1 cellular context compared by ENCODE assay signal in the genomic region with DNA sequence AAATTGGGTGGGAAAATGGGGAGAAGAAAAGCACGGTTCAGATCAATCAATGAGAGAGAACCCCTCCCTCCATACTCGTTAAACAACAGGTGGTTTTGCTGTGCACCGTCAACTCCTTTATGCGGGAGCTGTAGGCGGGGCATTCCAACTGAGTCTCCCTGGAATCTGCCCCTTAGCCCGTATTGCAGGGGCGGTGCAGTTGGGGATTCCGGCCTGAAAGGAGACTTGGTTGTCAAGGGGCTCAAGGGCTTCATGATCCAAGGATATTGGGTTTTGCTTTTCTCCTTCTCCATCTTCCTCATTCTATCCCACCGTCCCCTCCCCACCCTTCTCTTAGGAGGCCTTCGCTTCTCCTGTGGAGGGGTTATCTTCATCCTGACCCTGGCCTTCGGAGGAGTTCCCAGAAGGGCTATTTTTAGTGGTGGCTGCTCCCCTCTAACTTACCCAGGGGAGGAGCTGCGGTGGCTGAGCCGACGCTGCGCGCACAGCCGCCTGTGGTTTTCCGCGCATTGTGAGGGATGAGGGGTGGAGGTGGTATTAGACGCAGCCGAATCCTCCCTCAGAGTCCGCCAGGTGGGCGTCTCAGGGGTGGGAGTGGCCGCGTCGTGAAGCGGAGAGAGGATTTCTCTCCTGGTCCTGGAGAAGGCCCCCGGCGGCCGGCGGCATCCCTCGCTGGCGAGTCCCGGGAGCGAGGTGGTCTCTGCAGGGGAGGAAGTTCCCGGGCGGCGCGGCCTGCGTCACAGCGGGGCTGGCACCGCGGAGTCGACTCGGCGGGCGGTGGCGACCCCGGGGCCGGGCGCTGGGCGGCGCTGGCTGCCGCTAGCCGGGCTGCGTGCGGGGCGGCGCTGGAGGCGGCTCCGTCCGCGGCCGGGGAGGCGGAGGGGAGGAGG.
TF ChIP-seq lines count a peak whose summit lies in the region.

No MANE protein-coding gene starts in this region.

TF ChIP-seq in K562, 482 proteins besides CTCF, POLR2A, EP300 and RAD21 (continued from another document and continues in another):
- TF ChIP-seq, protein P1, sequence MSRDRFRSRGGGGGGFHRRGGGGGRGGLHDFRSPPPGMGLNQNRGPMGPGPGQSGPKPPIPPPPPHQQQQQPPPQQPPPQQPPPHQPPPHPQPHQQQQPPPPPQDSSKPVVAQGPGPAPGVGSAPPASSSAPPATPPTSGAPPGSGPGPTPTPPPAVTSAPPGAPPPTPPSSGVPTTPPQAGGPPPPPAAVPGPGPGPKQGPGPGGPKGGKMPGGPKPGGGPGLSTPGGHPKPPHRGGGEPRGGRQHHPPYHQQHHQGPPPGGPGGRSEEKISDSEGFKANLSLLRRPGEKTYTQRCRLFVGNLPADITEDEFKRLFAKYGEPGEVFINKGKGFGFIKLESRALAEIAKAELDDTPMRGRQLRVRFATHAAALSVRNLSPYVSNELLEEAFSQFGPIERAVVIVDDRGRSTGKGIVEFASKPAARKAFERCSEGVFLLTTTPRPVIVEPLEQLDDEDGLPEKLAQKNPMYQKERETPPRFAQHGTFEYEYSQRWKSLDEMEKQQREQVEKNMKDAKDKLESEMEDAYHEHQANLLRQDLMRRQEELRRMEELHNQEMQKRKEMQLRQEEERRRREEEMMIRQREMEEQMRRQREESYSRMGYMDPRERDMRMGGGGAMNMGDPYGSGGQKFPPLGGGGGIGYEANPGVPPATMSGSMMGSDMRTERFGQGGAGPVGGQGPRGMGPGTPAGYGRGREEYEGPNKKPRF (IDR thresholded peaks at IDR 0.05; ENCODE audit: low read depth, low read length): no peak
- TF ChIP-seq ZNF324 (CRISPR knock-in tag; IDR thresholded peaks at IDR 0.05) (no peak), ZZZ3 (IDR thresholded peaks at IDR 0.05) (no peak), TEAD2 (tag; IDR thresholded peaks at IDR 0.05) (no peak), GTF2A2 (tag; IDR thresholded peaks at IDR 0.05) (no peak), MAFG (tag; conservative IDR thresholded peaks at IDR 0.05) (no peak), ZNF589 (CRISPR knock-in tag; IDR thresholded peaks at IDR 0.05; ENCODE audit: low read depth) (no peak), ASH1L (IDR thresholded peaks at IDR 0.05; ENCODE audit: borderline replicate concordance, low read depth, partially characterized antibody) (no peak), DIDO1 (tag; IDR thresholded peaks at IDR 0.05; ENCODE audit: low read depth) (no peak), TARDBP (IDR thresholded peaks at IDR 0.05) (no peak), SAP30 (IDR thresholded peaks at IDR 0.05; ENCODE audit: borderline replicate concordance, insufficient read depth, low read depth, low read length, poor library complexity, severe bottlenecking) (no peak), U2AF2 (optimal IDR thresholded peaks at IDR 0.05; ENCODE audit: low read depth, low read length) (no peak), GTF2E2 (tag; IDR thresholded peaks at IDR 0.05) (no peak), RNF2 (IDR thresholded peaks at IDR 0.05) (no peak), KAT7 (CRISPR knock-in tag; IDR thresholded peaks at IDR 0.05; ENCODE audit: borderline replicate concordance) (no peak), ESRRA (IDR thresholded peaks at IDR 0.05; ENCODE audit: borderline replicate concordance, low read depth) (no peak; the same call in 1 of the 2 replicates), FUS (optimal IDR thresholded peaks at IDR 0.05; ENCODE audit: low read depth, low read length) (no peak), NFYB (IDR thresholded peaks at IDR 0.05; ENCODE audit: extremely low read depth, insufficient read length) (no peak), TRIM28 (IDR thresholded peaks at IDR 0.05) (no peak), MECOM (CRISPR knock-in tag; IDR thresholded peaks at IDR 0.05) (peak; percentile 21; the same call in 1 of the 2 replicates), NONO (IDR thresholded peaks at IDR 0.05; ENCODE audit: low read depth in 2 of 2, low read length in 1 of 2) (peak in 1 of 2 experiments; percentile 83; a peak in 2 of 4 replicates), NFIX (CRISPR knock-in tag; IDR thresholded peaks at IDR 0.05; ENCODE audit: low read depth) (no peak), CHD4 (IDR thresholded peaks at IDR 0.05; ENCODE audit: insufficient read depth, insufficient replicate concordance, low read depth, low read length, poor library complexity, severe bottlenecking) (no peak), RBM15 (IDR thresholded peaks at IDR 0.05; ENCODE audit: insufficient read depth, low read length) (no peak), TAL1 (IDR thresholded peaks at IDR 0.05) (no peak), ZNF282 (CRISPR knock-in tag; IDR thresholded peaks at IDR 0.05) (no peak), SMAD3 (CRISPR knock-in tag; conservative IDR thresholded peaks at IDR 0.05) (no peak), TEAD1 (CRISPR knock-in tag; IDR thresholded peaks at IDR 0.05) (0 out of 4 replicates have a peak, but pooled peaks of 1 of the 2 experiments have one; percentile 28), ZNF174 (CRISPR knock-in tag; IDR thresholded peaks at IDR 0.05) (no peak), ZNF354B (CRISPR knock-in tag; IDR thresholded peaks at IDR 0.05) (no peak), GATA2 (CRISPR knock-in tag; IDR thresholded peaks at IDR 0.05) (no peak), SIN3A (IDR thresholded peaks at IDR 0.05; ENCODE audit: borderline replicate concordance in 2 of 2, control insufficient read depth in 1 of 2, low read depth in 2 of 2, low read length in 2 of 2) (no peak), NBN (IDR thresholded peaks at IDR 0.05; ENCODE audit: low read depth) (no peak), KLF1 (tag; IDR thresholded peaks at IDR 0.05) (no peak), HDAC2 (IDR thresholded peaks at IDR 0.05) (peak; percentile 45; the same call in 1 of the 2 replicates), ZNF583 (CRISPR knock-in tag; IDR thresholded peaks at IDR 0.05) (no peak), HDAC8 (tag; IDR thresholded peaks at IDR 0.05) (no peak), L3MBTL2 (IDR thresholded peaks at IDR 0.05) (peak; percentile 5; the same call in 1 of the 2 replicates), CBFB (CRISPR knock-in tag; IDR thresholded peaks at IDR 0.05) (0 out of 2 replicates have a peak, but pooled peaks have one; percentile 47), LEF1 (IDR thresholded peaks at IDR 0.05) (no peak), NFXL1 (CRISPR knock-in tag; IDR thresholded peaks at IDR 0.05) (no peak), ZNF133 (CRISPR knock-in tag; IDR thresholded peaks at IDR 0.05) (no peak), ILF3 (IDR thresholded peaks at IDR 0.05; ENCODE audit: borderline replicate concordance) (no peak), ZNF830 (CRISPR knock-in tag; IDR thresholded peaks at IDR 0.05) (no peak), ZNF165 (CRISPR knock-in tag; IDR thresholded peaks at IDR 0.05; ENCODE audit: borderline replicate concordance) (no peak)
- TF ChIP-seq, protein P2, sequence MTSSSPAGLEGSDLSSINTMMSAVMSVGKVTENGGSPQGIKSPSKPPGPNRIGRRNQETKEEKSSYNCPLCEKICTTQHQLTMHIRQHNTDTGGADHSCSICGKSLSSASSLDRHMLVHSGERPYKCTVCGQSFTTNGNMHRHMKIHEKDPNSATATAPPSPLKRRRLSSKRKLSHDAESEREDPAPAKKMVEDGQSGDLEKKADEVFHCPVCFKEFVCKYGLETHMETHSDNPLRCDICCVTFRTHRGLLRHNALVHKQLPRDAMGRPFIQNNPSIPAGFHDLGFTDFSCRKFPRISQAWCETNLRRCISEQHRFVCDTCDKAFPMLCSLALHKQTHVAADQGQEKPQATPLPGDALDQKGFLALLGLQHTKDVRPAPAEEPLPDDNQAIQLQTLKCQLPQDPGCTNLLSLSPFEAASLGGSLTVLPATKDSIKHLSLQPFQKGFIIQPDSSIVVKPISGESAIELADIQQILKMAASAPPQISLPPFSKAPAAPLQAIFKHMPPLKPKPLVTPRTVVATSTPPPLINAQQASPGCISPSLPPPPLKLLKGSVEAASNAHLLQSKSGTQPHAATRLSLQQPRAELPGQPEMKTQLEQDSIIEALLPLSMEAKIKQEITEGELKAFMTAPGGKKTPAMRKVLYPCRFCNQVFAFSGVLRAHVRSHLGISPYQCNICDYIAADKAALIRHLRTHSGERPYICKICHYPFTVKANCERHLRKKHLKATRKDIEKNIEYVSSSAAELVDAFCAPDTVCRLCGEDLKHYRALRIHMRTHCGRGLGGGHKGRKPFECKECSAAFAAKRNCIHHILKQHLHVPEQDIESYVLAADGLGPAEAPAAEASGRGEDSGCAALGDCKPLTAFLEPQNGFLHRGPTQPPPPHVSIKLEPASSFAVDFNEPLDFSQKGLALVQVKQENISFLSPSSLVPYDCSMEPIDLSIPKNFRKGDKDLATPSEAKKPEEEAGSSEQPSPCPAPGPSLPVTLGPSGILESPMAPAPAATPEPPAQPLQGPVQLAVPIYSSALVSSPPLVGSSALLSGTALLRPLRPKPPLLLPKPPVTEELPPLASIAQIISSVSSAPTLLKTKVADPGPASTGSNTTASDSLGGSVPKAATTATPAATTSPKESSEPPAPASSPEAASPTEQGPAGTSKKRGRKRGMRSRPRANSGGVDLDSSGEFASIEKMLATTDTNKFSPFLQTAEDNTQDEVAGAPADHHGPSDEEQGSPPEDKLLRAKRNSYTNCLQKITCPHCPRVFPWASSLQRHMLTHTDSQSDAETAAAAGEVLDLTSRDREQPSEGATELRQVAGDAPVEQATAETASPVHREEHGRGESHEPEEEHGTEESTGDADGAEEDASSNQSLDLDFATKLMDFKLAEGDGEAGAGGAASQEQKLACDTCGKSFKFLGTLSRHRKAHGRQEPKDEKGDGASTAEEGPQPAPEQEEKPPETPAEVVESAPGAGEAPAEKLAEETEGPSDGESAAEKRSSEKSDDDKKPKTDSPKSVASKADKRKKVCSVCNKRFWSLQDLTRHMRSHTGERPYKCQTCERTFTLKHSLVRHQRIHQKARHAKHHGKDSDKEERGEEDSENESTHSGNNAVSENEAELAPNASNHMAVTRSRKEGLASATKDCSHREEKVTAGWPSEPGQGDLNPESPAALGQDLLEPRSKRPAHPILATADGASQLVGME (CRISPR knock-in tag; IDR thresholded peaks at IDR 0.05): no peak
- TF ChIP-seq, protein P3, sequence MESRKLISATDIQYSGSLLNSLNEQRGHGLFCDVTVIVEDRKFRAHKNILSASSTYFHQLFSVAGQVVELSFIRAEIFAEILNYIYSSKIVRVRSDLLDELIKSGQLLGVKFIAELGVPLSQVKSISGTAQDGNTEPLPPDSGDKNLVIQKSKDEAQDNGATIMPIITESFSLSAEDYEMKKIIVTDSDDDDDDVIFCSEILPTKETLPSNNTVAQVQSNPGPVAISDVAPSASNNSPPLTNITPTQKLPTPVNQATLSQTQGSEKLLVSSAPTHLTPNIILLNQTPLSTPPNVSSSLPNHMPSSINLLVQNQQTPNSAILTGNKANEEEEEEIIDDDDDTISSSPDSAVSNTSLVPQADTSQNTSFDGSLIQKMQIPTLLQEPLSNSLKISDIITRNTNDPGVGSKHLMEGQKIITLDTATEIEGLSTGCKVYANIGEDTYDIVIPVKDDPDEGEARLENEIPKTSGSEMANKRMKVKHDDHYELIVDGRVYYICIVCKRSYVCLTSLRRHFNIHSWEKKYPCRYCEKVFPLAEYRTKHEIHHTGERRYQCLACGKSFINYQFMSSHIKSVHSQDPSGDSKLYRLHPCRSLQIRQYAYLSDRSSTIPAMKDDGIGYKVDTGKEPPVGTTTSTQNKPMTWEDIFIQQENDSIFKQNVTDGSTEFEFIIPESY (CRISPR knock-in tag; IDR thresholded peaks at IDR 0.05): no peak
- TF ChIP-seq, protein P4, sequence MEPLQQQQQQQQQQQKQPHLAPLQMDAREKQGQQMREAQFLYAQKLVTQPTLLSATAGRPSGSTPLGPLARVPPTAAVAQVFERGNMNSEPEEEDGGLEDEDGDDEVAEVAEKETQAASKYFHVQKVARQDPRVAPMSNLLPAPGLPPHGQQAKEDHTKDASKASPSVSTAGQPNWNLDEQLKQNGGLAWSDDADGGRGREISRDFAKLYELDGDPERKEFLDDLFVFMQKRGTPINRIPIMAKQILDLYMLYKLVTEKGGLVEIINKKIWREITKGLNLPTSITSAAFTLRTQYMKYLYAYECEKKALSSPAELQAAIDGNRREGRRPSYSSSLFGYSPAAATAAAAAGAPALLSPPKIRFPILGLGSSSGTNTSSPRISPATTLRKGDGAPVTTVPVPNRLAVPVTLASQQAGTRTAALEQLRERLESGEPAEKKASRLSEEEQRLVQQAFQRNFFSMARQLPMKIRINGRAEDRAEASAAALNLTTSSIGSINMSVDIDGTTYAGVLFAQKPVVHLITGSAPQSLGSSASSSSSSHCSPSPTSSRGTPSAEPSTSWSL (CRISPR knock-in tag; IDR thresholded peaks at IDR 0.05; ENCODE audit: borderline replicate concordance): no peak
- TF ChIP-seq, protein P5, sequence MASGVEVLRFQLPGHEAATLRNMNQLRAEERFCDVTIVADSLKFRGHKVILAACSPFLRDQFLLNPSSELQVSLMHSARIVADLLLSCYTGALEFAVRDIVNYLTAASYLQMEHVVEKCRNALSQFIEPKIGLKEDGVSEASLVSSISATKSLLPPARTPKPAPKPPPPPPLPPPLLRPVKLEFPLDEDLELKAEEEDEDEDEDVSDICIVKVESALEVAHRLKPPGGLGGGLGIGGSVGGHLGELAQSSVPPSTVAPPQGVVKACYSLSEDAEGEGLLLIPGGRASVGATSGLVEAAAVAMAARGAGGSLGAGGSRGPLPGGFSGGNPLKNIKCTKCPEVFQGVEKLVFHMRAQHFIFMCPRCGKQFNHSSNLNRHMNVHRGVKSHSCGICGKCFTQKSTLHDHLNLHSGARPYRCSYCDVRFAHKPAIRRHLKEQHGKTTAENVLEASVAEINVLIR (CRISPR knock-in tag; IDR thresholded peaks at IDR 0.05): 0 out of 2 replicates have a peak, but pooled peaks have one; percentile 29
- TF ChIP-seq, protein P6, sequence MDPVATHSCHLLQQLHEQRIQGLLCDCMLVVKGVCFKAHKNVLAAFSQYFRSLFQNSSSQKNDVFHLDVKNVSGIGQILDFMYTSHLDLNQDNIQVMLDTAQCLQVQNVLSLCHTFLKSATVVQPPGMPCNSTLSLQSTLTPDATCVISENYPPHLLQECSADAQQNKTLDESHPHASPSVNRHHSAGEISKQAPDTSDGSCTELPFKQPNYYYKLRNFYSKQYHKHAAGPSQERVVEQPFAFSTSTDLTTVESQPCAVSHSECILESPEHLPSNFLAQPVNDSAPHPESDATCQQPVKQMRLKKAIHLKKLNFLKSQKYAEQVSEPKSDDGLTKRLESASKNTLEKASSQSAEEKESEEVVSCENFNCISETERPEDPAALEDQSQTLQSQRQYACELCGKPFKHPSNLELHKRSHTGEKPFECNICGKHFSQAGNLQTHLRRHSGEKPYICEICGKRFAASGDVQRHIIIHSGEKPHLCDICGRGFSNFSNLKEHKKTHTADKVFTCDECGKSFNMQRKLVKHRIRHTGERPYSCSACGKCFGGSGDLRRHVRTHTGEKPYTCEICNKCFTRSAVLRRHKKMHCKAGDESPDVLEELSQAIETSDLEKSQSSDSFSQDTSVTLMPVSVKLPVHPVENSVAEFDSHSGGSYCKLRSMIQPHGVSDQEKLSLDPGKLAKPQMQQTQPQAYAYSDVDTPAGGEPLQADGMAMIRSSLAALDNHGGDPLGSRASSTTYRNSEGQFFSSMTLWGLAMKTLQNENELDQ (CRISPR knock-in tag; IDR thresholded peaks at IDR 0.05; ENCODE audit: borderline replicate concordance): no peak
- TF ChIP-seq, protein P7, sequence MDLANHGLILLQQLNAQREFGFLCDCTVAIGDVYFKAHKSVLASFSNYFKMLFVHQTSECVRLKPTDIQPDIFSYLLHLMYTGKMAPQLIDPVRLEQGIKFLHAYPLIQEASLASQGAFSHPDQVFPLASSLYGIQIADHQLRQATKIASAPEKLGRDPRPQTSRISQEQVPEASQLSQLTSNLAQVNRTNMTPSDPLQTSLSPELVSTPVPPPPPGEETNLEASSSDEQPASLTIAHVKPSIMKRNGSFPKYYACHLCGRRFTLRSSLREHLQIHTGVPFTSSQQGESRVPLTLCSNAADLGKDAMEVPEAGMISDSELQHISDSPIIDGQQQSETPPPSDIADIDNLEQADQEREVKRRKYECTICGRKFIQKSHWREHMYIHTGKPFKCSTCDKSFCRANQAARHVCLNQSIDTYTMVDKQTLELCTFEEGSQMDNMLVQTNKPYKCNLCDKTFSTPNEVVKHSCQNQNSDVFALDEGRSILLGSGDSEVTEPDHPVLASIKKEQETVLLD (IDR thresholded peaks at IDR 0.05): 0 out of 2 replicates have a peak, but pooled peaks have one; percentile 19
